Comparison of ENCODE assay signal across 19 cellular contexts in genomic region chr3:62677926-62678325, GRCh38.
A peak's percentile ranks its signal among the peaks of the same experiment; 100 is the strongest.
DNase-seq lines count a peak whose midpoint lies in the region; TF ChIP-seq lines count a peak whose summit lies in the region.
"Had no signal": no experiment of that assay in that cellular context is flagged by ENCODE, and none has a peak within 500 bp of the region (broad histone marks: within the 10 kb centered on the region; RNA-seq: fewer than 3 reads in every experiment).

No MANE protein-coding gene starts in this region.

- H2BK20ac ChIP-seq in H9 (ENCODE audit: low read depth, low read length, poor library complexity, severe bottlenecking): no peak overlapping the region

- H2BK12ac ChIP-seq in H9 (ENCODE audit: insufficient read length, low read depth, low read length): no peak overlapping the region

- H3K23ac ChIP-seq in H9 (ENCODE audit: insufficient read length, low read depth, low read length): no peak overlapping the region

- no peak overlapping the region for H3K56ac ChIP-seq in H9 (ENCODE audit: insufficient read length, low read depth, low read length)

- no peak overlapping the region for H2BK15ac ChIP-seq in H9 (ENCODE audit: low read depth, low read length)

- H4K8ac ChIP-seq in H9 (replicated peaks; ENCODE audit: insufficient read length, low read depth, low read length): no peak overlapping the region

- peak overlapping the region; percentile 39; the same call in 1 of the 2 replicates for H3K4me3 ChIP-seq in iPS-20b (ENCODE audit: low read length)
- H3K4me3 ChIP-seq: GM23248, HAP-1 had no signal

- no peaks in the 10 kb centered on the region for H3K23me2 ChIP-seq in H9 (ENCODE audit: insufficient read length, low read depth, low read length, poor library complexity, severe bottlenecking)

- DNase-seq in D341Med (ENCODE audit: low spot score): peak; percentile 48
- no peak for DNase-seq in H9
- DNase-seq in middle frontal gyrus (ENCODE audit: extremely low spot score, low spot score): no peak
- no peak for DNase-seq in HPDE6-E6E7 (ENCODE audit: extremely low spot score)
- DNase-seq in activated effector memory CD4-positive, alpha-beta T cell treated with anti-CD3 and anti-CD28 coated beads, Interleukin-2, amount 50 U/mL, for 16 hours: no peak
- no peak for DNase-seq in cerebellar cortex (ENCODE audit: low spot score)
- DNase-seq: ACHN; C1 segment of cervical spinal cord; Calu3; CD4-positive, alpha-beta T cell; DMS153; DMS79 treated with DMSO at 0.1 percent for 48 hours; EL; GM23248; HFFc6 had no signal

- no peak overlapping the region for H4K91ac ChIP-seq in H9 (ENCODE audit: insufficient read length, low read depth, low read length)

- no peak for TF ChIP-seq CTCF in H9 (conservative IDR thresholded peaks at IDR 0.05)
- TF ChIP-seq CTCF in VCaP (conservative IDR thresholded peaks at IDR 0.05): no peak

- H3K36me3 Mint-ChIP-seq in H9 (ENCODE audit: insufficient read depth in 1 of 3, low read depth in 3 of 3): peaks cover 0 to 5% (median 3%) of the 10 kb centered on the region in 3 experiments; a peak in 3 of 7 replicates
- H3K36me3 Mint-ChIP-seq: IgD-negative memory B cell had no signal

- no peak overlapping the region for H3K27ac ChIP-seq in H9 (ENCODE audit: insufficient read length, low read depth, low read length)
- peak overlapping the region; percentile 95 for H3K27ac ChIP-seq in VCaP
- no peak overlapping the region for H3K27ac ChIP-seq in iPS-20b (ENCODE audit: low read length)
- H3K27ac ChIP-seq: GM23248 had no signal

- H3K4me2 ChIP-seq in H9 (ENCODE audit: insufficient read depth, insufficient read length, low read length): no peak overlapping the region

- no peak overlapping the region for H4K5ac ChIP-seq in H9 (ENCODE audit: insufficient read length, low read depth, low read length)

- H3K9me3 Mint-ChIP-seq in H9: no peaks in the 10 kb centered on the region
- H3K9me3 Mint-ChIP-seq: CD4-positive, alpha-beta T cell; HFFc6 had no signal

- no peak overlapping the region for H3K9ac ChIP-seq in H9 (ENCODE audit: extremely low read depth, insufficient read length, low read length)
- H3K9ac ChIP-seq in iPS-20b (ENCODE audit: low read depth, low read length): no peak overlapping the region
- H3K9ac ChIP-seq: GM23248 had no signal

- H2AFZ ChIP-seq in H9 (ENCODE audit: low read length): no peak overlapping the region
- H2AFZ ChIP-seq: GM23248 had no signal

- no CpG with 5 or more reads among the region's 1 CpG for WGBS in H9 (ENCODE audit: extremely low coverage, insufficient read length, low lambda C conversion rate)

- no peak overlapping the region for H3K14ac ChIP-seq in H9 (ENCODE audit: insufficient read depth, low read length)

- H2BK5ac ChIP-seq in H9 (ENCODE audit: insufficient read length, low read length): no peak overlapping the region

- H3K4me3 Mint-ChIP-seq in H9: peak overlapping the region in 1 of 2 experiments; percentile 33; a peak in 1 of 5 replicates
- H3K4me3 Mint-ChIP-seq: CD4-positive, alpha-beta T cell; HFFc6; IgD-negative memory B cell had no signal

- H3K79me1 ChIP-seq in H9 (ENCODE audit: insufficient read depth, low read depth, low read length, poor library complexity, severe bottlenecking): no peaks in the 10 kb centered on the region

- no peaks in the 10 kb centered on the region for H3K79me2 ChIP-seq in H9 (ENCODE audit: insufficient read depth, low read length)

- no peak overlapping the region for H3K4ac ChIP-seq in H9 (ENCODE audit: low read depth, low read length)

- H3K27me3 ChIP-seq in H9 (ENCODE audit: insufficient read depth, low read length) (no peaks in the 10 kb centered on the region), iPS-20b (ENCODE audit: insufficient read depth, low read length) (no peaks in the 10 kb centered on the region)

- peaks cover 31 to 43% of the 10 kb centered on the region in 2 experiments for H3K4me1 Mint-ChIP-seq in H9
- H3K4me1 Mint-ChIP-seq: IgD-negative memory B cell had no signal

- H3K36me3 ChIP-seq in iPS-20b (ENCODE audit: insufficient read depth, low read depth, low read length): no peaks in the 10 kb centered on the region
- H3K36me3 ChIP-seq: HAP-1 had no signal

- no peak overlapping the region for H3K18ac ChIP-seq in H9 (ENCODE audit: insufficient read length, low read depth, low read length)

- peaks cover 1% of the 10 kb centered on the region for H3K27me3 Mint-ChIP-seq in H9 (ENCODE audit: low read depth)
- H3K27me3 Mint-ChIP-seq: CD4-positive, alpha-beta T cell had no signal

- H3T11ph ChIP-seq in H9 (ENCODE audit: low read length): no peak overlapping the region

- no peaks in the 10 kb centered on the region for H4K20me1 ChIP-seq in H9 (ENCODE audit: control insufficient read depth, insufficient read depth, insufficient read length)

- H2BK120ac ChIP-seq in H9 (ENCODE audit: low read depth, low read length, poor library complexity, severe bottlenecking): no peak overlapping the region

- H2AK5ac ChIP-seq in H9 (ENCODE audit: insufficient read length, low read length): no peak overlapping the region

- H3K9me3 ChIP-seq in H9 (ENCODE audit: control insufficient read depth, low read depth, low read length): no peaks in the 10 kb centered on the region
- H3K9me3 ChIP-seq in iPS-20b (ENCODE audit: insufficient read depth, low read depth, low read length): no peaks in the 10 kb centered on the region
- H3K9me3 ChIP-seq: HAP-1 had no signal

- H3K27ac Mint-ChIP-seq in H9: peak overlapping the region in 2 of 3 experiments; percentile 65 to 98; a peak in 4 of 7 replicates
- H3K27ac Mint-ChIP-seq: CD4-positive, alpha-beta T cell; HFFc6; IgD-negative memory B cell had no signal

- H3K4me1 ChIP-seq in H9 (ENCODE audit: insufficient read depth, low read length) (peaks cover 8% of the 10 kb centered on the region; the same call in 1 of the 2 replicates), iPS-20b (ENCODE audit: insufficient read depth, low read length) (peaks cover 26% of the 10 kb centered on the region; the same call in 1 of the 2 replicates)
- H3K4me1 ChIP-seq: HAP-1 had no signal
